7 cellular contexts compared by ENCODE assay signal in the genomic region with DNA sequence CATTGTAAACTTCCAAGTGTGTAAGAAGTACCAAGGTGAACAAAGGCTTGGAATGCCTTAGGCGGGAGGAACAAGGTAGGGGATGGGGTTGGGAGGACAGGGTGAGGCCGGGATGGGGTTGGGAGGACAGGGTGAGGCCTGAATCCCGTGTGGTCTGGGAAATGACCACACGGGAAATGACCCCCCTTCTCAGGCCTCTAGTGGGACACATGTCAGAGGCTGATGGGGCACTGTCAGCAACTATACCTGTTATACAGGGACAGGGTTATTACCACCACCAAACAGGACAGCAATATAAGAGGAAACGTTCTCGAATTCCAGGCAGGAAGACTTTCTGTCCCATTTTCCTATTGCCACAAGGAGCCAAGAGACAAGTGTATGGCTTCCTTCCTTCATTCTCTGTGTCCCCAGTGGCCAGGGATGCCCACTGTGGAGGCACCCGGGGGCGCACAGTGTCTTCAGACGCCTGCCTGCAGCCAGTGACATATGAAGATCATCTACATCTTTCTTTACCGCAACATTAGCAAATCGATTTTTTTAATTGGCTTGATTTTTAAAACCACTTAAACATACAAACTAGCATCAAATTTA. TPM values are rescaled to one million over a fixed set of nuclear protein-coding genes. Genes with fewer than 3 reads are reported as not detected.
DNase-seq lines count a peak whose midpoint lies in the region; ATAC-seq and TF ChIP-seq lines count a peak whose summit lies in the region.

No MANE protein-coding gene starts in this region.

- no peak overlapping the region for H2AFZ ChIP-seq in OCI-LY1 (ENCODE audit: low read length)

- H3K27me3 ChIP-seq in OCI-LY1 (ENCODE audit: insufficient read depth, low read length) (no peaks in the 10 kb centered on the region), endodermal cell (ENCODE audit: control insufficient read depth, insufficient read depth, low read length, poor library complexity, severe bottlenecking) (no peaks in the 10 kb centered on the region)

- peaks cover 56% of the 10 kb centered on the region for H3K79me2 ChIP-seq in OCI-LY1 (ENCODE audit: insufficient read depth, low read length)

- H3K36me3 ChIP-seq in OCI-LY1 (ENCODE audit: insufficient read depth, low read length) (peaks cover 57% of the 10 kb centered on the region), endodermal cell (ENCODE audit: control insufficient read depth, insufficient read depth, low read length) (peaks cover 26% of the 10 kb centered on the region)

- no peak for TF ChIP-seq CTCF in GM12865 (IDR thresholded peaks at IDR 0.05; ENCODE audit: insufficient read depth, low read depth, low read length, missing control alignments)
- TF ChIP-seq CTCF in OCI-LY1 (IDR thresholded peaks at IDR 0.05; ENCODE audit: low read length): no peak
- no peak for TF ChIP-seq CTCF in endodermal cell (conservative IDR thresholded peaks at IDR 0.05)
- TF ChIP-seq CTCF in progenitor cell of endocrine pancreas (IDR thresholded peaks at IDR 0.05; ENCODE audit: unreplicated experiment): no peak

- H3K4me3 ChIP-seq in GM12865 (ENCODE audit: low read depth, low read length) (peak overlapping the region; percentile 98), OCI-LY1 (ENCODE audit: low read depth, low read length, poor library complexity, severe bottlenecking) (peak overlapping the region; percentile 100), endodermal cell (ENCODE audit: low read length) (peak overlapping the region; percentile 87)

- H3K27me3 Mint-ChIP-seq in endodermal cell (ENCODE audit: insufficient read depth) (no peaks in the 10 kb centered on the region), progenitor cell of endocrine pancreas (peaks cover 30% of the 10 kb centered on the region)

- H3K4me2 ChIP-seq in OCI-LY1 (ENCODE audit: low read length): peak overlapping the region; percentile 90

- peaks cover 24% of the 10 kb centered on the region for H3K4me1 Mint-ChIP-seq in endodermal cell
- H3K4me1 Mint-ChIP-seq in progenitor cell of endocrine pancreas (ENCODE audit: low read depth): peaks cover 18% of the 10 kb centered on the region

- H3K9me2 ChIP-seq in OCI-LY1 (ENCODE audit: low read depth, low read length): no peaks in the 10 kb centered on the region

- no peaks in the 10 kb centered on the region for H3F3A ChIP-seq in OCI-LY1 (ENCODE audit: insufficient read depth, low read length)

- H3K9ac ChIP-seq in OCI-LY1 (ENCODE audit: low read length) (peak overlapping the region; percentile 97), endodermal cell (ENCODE audit: extremely low read depth, low read length, poor library complexity, severe bottlenecking) (peak overlapping the region; percentile 74)

- no peaks in the 10 kb centered on the region for H4K20me1 ChIP-seq in OCI-LY1 (ENCODE audit: insufficient read depth, low read length)

- H3K9me3 ChIP-seq in OCI-LY1 (ENCODE audit: low read length) (no peaks in the 10 kb centered on the region), endodermal cell (ENCODE audit: control insufficient read depth, low read length) (no peaks in the 10 kb centered on the region)

- H3K36me3 Mint-ChIP-seq in endodermal cell (ENCODE audit: low read depth) (peaks cover 16% of the 10 kb centered on the region), progenitor cell of endocrine pancreas (ENCODE audit: insufficient read depth) (peaks cover 6% of the 10 kb centered on the region)

- H3K27ac ChIP-seq in OCI-LY1 (ENCODE audit: low read depth, low read length, poor library complexity, severe bottlenecking) (peak overlapping the region; percentile 64), endodermal cell (ENCODE audit: low read depth, low read length) (no peak overlapping the region)

- WGBS in endodermal cell (ENCODE audit: insufficient coverage in 1 of 2, insufficient read length in 1 of 2), 2 experiments: 44 to 47% methylated on average over 9 to 11 of the region's 11 CpGs

- peak; percentile 14 for DNase-seq in GM12865 (ENCODE audit: low read depth)
- no peak for DNase-seq in endodermal cell
- no peak for DNase-seq in progenitor cell of endocrine pancreas (ENCODE audit: low spot score, unreplicated experiment)
- DNase-seq in left lobe of liver (ENCODE audit: low spot score): no peak

- peak overlapping the region; percentile 30 for H3K27ac Mint-ChIP-seq in endodermal cell
- H3K27ac Mint-ChIP-seq in progenitor cell of endocrine pancreas: peak overlapping the region; percentile 80

- H3K4me3 Mint-ChIP-seq in endodermal cell (peak overlapping the region; percentile 83), progenitor cell of endocrine pancreas (ENCODE audit: low read depth) (peak overlapping the region; percentile 88)

- H3K4me1 ChIP-seq in OCI-LY1 (ENCODE audit: insufficient read depth, low read length, severe bottlenecking): peaks cover 31% of the 10 kb centered on the region
- H3K4me1 ChIP-seq in endodermal cell (ENCODE audit: control insufficient read depth, insufficient read depth, low read length): no peaks in the 10 kb centered on the region

- ATAC-seq in HG03378 (IDR thresholded peaks at IDR 0.05; ENCODE audit: unreplicated experiment) (no peak), GM18873 (IDR thresholded peaks at IDR 0.05; ENCODE audit: low FRiP score, unreplicated experiment) (no peak), left lobe of liver (no peak)

- H3K9me3 Mint-ChIP-seq in endodermal cell (no peaks in the 10 kb centered on the region), progenitor cell of endocrine pancreas (ENCODE audit: low read depth) (no peaks in the 10 kb centered on the region)

RNA-seq across cellular contexts. Expression of gene MKI67, which starts 1.3 kb away (rescaled TPM):
- 10 to 100 TPM; 74.8 to 90.5 TPM for total RNA-seq in endodermal cell
- polyA plus RNA-seq in endodermal cell (2013, experiment 1 of 2): 66.5 TPM
- polyA plus RNA-seq in endodermal cell (2013, experiment 2 of 2): 75.5 TPM
- 45.7 and 48.8 TPM in 2 replicates for total RNA-seq in progenitor cell of endocrine pancreas
- 0.70 TPM for total RNA-seq in left lobe of liver

Comparison
In these comparisons a context has a peak if more than half of its experiments do, and no peak if none do; other contexts are left out.
1. RNA of gene MKI67, which starts 1.3 kb away (total RNA-seq): 74.8 to 90.5 TPM in endodermal cell and 45.7 to 48.8 TPM in progenitor cell of endocrine pancreas; 0.70 TPM in left lobe of liver (single experiment); every median in the first group is over 10 times any median in the second.
2. Peak in every context shown above with its lines, with median percentiles within 50 percentile points of each other: H3K4me3 ChIP-seq.